Comparison of ENCODE assay signal across 8 cellular contexts in genomic region chr12:53252349-53252916, GRCh38. TPM values are rescaled to one million over a fixed set of nuclear protein-coding genes. Genes with fewer than 3 reads are reported as not detected.
DNase-seq lines count a peak whose midpoint lies in the region; ATAC-seq and TF ChIP-seq lines count a peak whose summit lies in the region.

No MANE protein-coding gene starts in this region.

- CTCF ChIA-PET in CD4-positive, alpha-beta T cell (lab: Charles Lee), result interaction anchor here (1.4 to 3.9 kb wide), 5 partner anchors 15 to 55 kb away, joined by 3 to 68 read pairs (median 3); partner anchors contain the start of gene ESPL1

- WGBS in adrenal gland, 4 donors, result 0 to 9% (median 7%) methylated on average over 11 to 19 of the region's 19 CpGs

- TF ChIP-seq POLR2A in adrenal gland (IDR thresholded peaks at IDR 0.05), result no peak

- ATAC-seq in CD4-positive, alpha-beta T cell (ENCODE audit: poor library complexity), result no peak
- no peak for ATAC-seq in GM18498 (IDR thresholded peaks at IDR 0.05; ENCODE audit: unreplicated experiment)
- no peak for ATAC-seq in GM18517 (IDR thresholded peaks at IDR 0.05; ENCODE audit: unreplicated experiment)

- no peaks in the 10 kb centered on the region for H3K27me3 Mint-ChIP-seq in CD4-positive, alpha-beta T cell

- H3K9ac ChIP-seq in HUES6 (ENCODE audit: low read length) (peak overlapping the region; percentile 85), iPS-18a (ENCODE audit: low read length) (peak overlapping the region; percentile 79)

- no peaks in the 10 kb centered on the region for H3K27me3 ChIP-seq in CD4-positive, alpha-beta T cell (ENCODE audit: control insufficient read depth, insufficient read depth, low read length)
- H3K27me3 ChIP-seq in HUES6 (ENCODE audit: control insufficient read depth, insufficient read depth, low read length) (no peaks in the 10 kb centered on the region), adrenal gland (no peaks in the 10 kb centered on the region), iPS-18a (ENCODE audit: control insufficient read depth, insufficient read depth, low read length) (no peaks in the 10 kb centered on the region)

- peak overlapping the region; percentile 99 for H3K4me3 ChIP-seq in HUES6 (ENCODE audit: low read depth, low read length)
- H3K4me3 ChIP-seq in adrenal gland, result peak overlapping the region in 3 of 4 donors; percentile 42 to 92 (median 79)
- H3K4me3 ChIP-seq in iPS-18a (ENCODE audit: low read length), result peak overlapping the region; percentile 93

- POLR2A ChIA-PET in CD4-positive, alpha-beta T cell (lab: Charles Lee), result interaction anchor here (0.7 to 3.8 kb wide), 6 partner anchors 32 to 45 kb away, joined by 3 to 26 read pairs (median 11); partner anchors contain the start of genes ITGB7 and PFDN5

- intact Hi-C loops in CD4-positive, alpha-beta T cell (cut with DNase I, micrococcal nuclease), result loop anchor here in 1 of 2 experiments (1.0 to 5.0 kb wide), 2 partner anchors 15 to 35 kb away; no protein-coding TSS in a partner anchor
- intact Hi-C loops in adrenal gland (cut with DNase I), result loop anchor here in 1 of 2 donors (5.0 kb wide), 1 partner anchor 40 kb away; no protein-coding TSS in a partner anchor

- peaks cover 16% of the 10 kb centered on the region for H3K36me3 Mint-ChIP-seq in CD4-positive, alpha-beta T cell (ENCODE audit: low read depth)

- peaks cover 12% of the 10 kb centered on the region; the same call in 1 of the 2 replicates for H3K4me1 ChIP-seq in HUES6 (ENCODE audit: control insufficient read depth, insufficient read depth, low read length)
- H3K4me1 ChIP-seq in adrenal gland (replicated peaks in 1 of 2), result peaks cover 20 to 26% of the 10 kb centered on the region in 2 donors
- H3K4me1 ChIP-seq in iPS-18a (ENCODE audit: control insufficient read depth, low read depth, low read length), result peaks cover 5% of the 10 kb centered on the region

- no peak for TF ChIP-seq CTCF in CD4-positive, alpha-beta T cell (IDR thresholded peaks at IDR 0.05)
- TF ChIP-seq CTCF in adrenal gland (IDR thresholded peaks at IDR 0.05), result peak in 1 of 6 experiments; percentile 14

- peaks cover 52% of the 10 kb centered on the region for H3K4me1 Mint-ChIP-seq in CD4-positive, alpha-beta T cell (ENCODE audit: low read depth)

- peak overlapping the region; percentile 74 for H3K27ac ChIP-seq in CD4-positive, alpha-beta T cell (ENCODE audit: low read depth, low read length)
- H3K27ac ChIP-seq in HUES6 (ENCODE audit: low read depth, low read length) (peak overlapping the region; percentile 37; the same call in 1 of the 2 replicates), adrenal gland (peak overlapping the region in 4 of 5 donors; percentile 76 to 95 (median 92)), iPS-18a (ENCODE audit: low read length) (no peak overlapping the region)

- H3K9me3 ChIP-seq in CD4-positive, alpha-beta T cell (ENCODE audit: control insufficient read depth, low read length), result no peaks in the 10 kb centered on the region
- no peaks in the 10 kb centered on the region for H3K9me3 ChIP-seq in HUES6 (ENCODE audit: control insufficient read depth, insufficient read depth, low read depth, low read length)
- no peaks in the 10 kb centered on the region for H3K9me3 ChIP-seq in adrenal gland (replicated peaks in 1 of 3)
- no peaks in the 10 kb centered on the region for H3K9me3 ChIP-seq in iPS-18a (ENCODE audit: control insufficient read depth, low read depth, low read length)

- DNase-seq in CD4-positive, alpha-beta T cell, result no peak
- DNase-seq in adrenal gland, result peak in 2 of 7 donors; percentile 37 to 65
- peak; percentile 41 for DNase-seq in stimulated activated CD8-positive, alpha-beta memory T cell treated with anti-CD3 and anti-CD28 coated beads, Interleukin-4, amount 100 ng/mL, for 48 hours
- no peak for DNase-seq in superior temporal gyrus (ENCODE audit: extremely low spot score)

- H3K27ac Mint-ChIP-seq in CD4-positive, alpha-beta T cell, result peak overlapping the region; percentile 93

- H3K36me3 ChIP-seq in HUES6 (ENCODE audit: control insufficient read depth, insufficient read depth, low read length), result peaks cover 6% of the 10 kb centered on the region; the same call in 1 of the 2 replicates
- H3K36me3 ChIP-seq in adrenal gland (replicated peaks in 1 of 2), result peaks cover 0 to 11% of the 10 kb centered on the region in 2 donors
- H3K36me3 ChIP-seq in iPS-18a (ENCODE audit: control insufficient read depth, low read depth, low read length), result no peaks in the 10 kb centered on the region

- no peaks in the 10 kb centered on the region for H3K9me3 Mint-ChIP-seq in CD4-positive, alpha-beta T cell

- H3K4me3 Mint-ChIP-seq in CD4-positive, alpha-beta T cell, result peak overlapping the region; percentile 99

RNA-seq across cellular contexts. Expression of gene ESPL1, which starts 15.7 kb away (rescaled TPM):
- total RNA-seq in CD4-positive, alpha-beta T cell, result under 1 TPM; 0.20 to 0.71 TPM
- 1 to 10 TPM in 5 of 8 donors, under 1 TPM in 3; 0.69 to 4.1 (median 1.4) TPM for total RNA-seq in adrenal gland
- polyA plus RNA-seq in adrenal gland, result under 1 TPM; 0.56 to 0.81 (median 0.79) TPM

RNA-seq across cellular contexts. Expression of gene RARG, which starts 20.4 kb away (rescaled TPM):
- total RNA-seq in CD4-positive, alpha-beta T cell, result 10 to 100 TPM; 14.0 to 15.8 TPM
- total RNA-seq in adrenal gland, result 10 to 100 TPM; 15.8 to 36.4 (median 24.8) TPM
- polyA plus RNA-seq in adrenal gland, result 10 to 100 TPM in 2 of 3 donors, 1 to 10 TPM in 1; 9.2 to 36.2 (median 25.8) TPM

RNA-seq across cellular contexts. Expression of gene PFDN5, which starts 42.9 kb away (rescaled TPM):
- total RNA-seq in CD4-positive, alpha-beta T cell, result 100 to 1,000 TPM; 757 to 763 TPM
- total RNA-seq in adrenal gland, result 100 to 1,000 TPM; 501 to 966 (median 676) TPM
- polyA plus RNA-seq in adrenal gland, result 1,000 to 10,000 TPM in 2 of 3 donors, 100 to 1,000 TPM in 1; 840 to 2,052 (median 2,012) TPM

RNA-seq across cellular contexts. Expression of gene ITGB7, which starts 45.4 kb away (rescaled TPM):
- total RNA-seq in CD4-positive, alpha-beta T cell, result 100 to 1,000 TPM; 166 to 180 TPM
- 1 to 10 TPM; 1.2 to 7.4 (median 4.0) TPM for total RNA-seq in adrenal gland
- 1 to 10 TPM in 2 of 3 donors, under 1 TPM in 1; 0.95 to 4.0 (median 3.5) TPM for polyA plus RNA-seq in adrenal gland

RNA-seq across cellular contexts. Expression of gene MYG1, which starts 47.1 kb away (rescaled TPM):
- 10 to 100 TPM; 30.9 to 33.8 TPM for total RNA-seq in CD4-positive, alpha-beta T cell
- 10 to 100 TPM; 56.8 to 94.9 (median 69.6) TPM for total RNA-seq in adrenal gland
- 100 to 1,000 TPM in 2 of 3 donors, 10 to 100 TPM in 1; 45.9 to 240 (median 220) TPM for polyA plus RNA-seq in adrenal gland
